Comparison of ENCODE assay signal across 8 cellular contexts in the genomic region with DNA sequence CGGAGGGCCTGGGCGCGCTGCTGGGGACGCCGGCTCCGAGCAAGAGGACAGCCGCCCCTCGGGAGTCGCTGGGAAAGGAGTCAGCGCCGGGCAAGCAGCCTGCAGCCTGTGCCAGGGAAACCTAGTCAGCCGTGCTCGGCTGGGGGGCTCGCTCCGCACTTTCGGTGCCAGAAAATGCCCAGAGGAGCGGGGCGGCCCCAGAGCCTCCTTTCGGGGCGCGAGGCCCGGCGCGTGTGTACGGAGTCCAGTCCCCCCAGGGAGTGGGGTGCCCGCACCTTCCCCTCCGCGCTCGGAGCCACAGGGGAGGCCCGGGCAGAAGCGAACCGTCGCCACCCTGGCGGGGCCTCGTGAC.
DNase-seq lines count a peak whose midpoint lies in the region; ATAC-seq and TF ChIP-seq lines count a peak whose summit lies in the region.

No MANE protein-coding gene starts in this region.

- ATAC-seq in activated CD8-positive, alpha-beta memory T cell treated with anti-CD3 and anti-CD28 coated beads, Interleukin-2, amount 10 ng/mL, durations not matched to agents 7 days and 5 days = no peak
- ATAC-seq in HG03280 (IDR thresholded peaks at IDR 0.05; ENCODE audit: unreplicated experiment) = no peak
- no peak for ATAC-seq in HG02610 (IDR thresholded peaks at IDR 0.05; ENCODE audit: unreplicated experiment)

- dilution Hi-C loops in mammary epithelial cell (cut with HindIII; ENCODE audit: low sequenced_read_pairs) = no loop called here

- no peak for TF ChIP-seq RAD21 in liver (IDR thresholded peaks at IDR 0.05)

- peaks cover 17% of the 10 kb centered on the region for H3K27me3 Mint-ChIP-seq in activated CD8-positive, alpha-beta memory T cell treated with anti-CD3 and anti-CD28 coated beads, Interleukin-2, amount 10 ng/mL, durations not matched to agents 7 days and 5 days

- H3K4me1 Mint-ChIP-seq in activated CD8-positive, alpha-beta memory T cell treated with anti-CD3 and anti-CD28 coated beads, Interleukin-2, amount 10 ng/mL, durations not matched to agents 7 days and 5 days = peaks cover 27% of the 10 kb centered on the region

- H3K36me3 ChIP-seq in mammary epithelial cell (ENCODE audit: insufficient read depth, low read length) (no peaks in the 10 kb centered on the region), liver (ENCODE audit: control insufficient read depth in 4 of 4, insufficient read depth in 3 of 4, low read depth in 1 of 4, low read length in 3 of 4) (no peaks in the 10 kb centered on the region), testis (ENCODE audit: low read depth, missing control alignments) (no peaks in the 10 kb centered on the region)

- BruUV-seq in mammary epithelial cell (replicated peaks; lab: Mats Ljungman, UMichigan) = no TSS peak

- H2AFZ ChIP-seq in mammary epithelial cell (ENCODE audit: low read depth, low read length) = peak overlapping the region; percentile 69

- WGBS in mammary epithelial cell (ENCODE audit: low coverage, missing lambda C conversion rate) = 24% methylated on average over 4 of the region's 35 CpGs
- WGBS in liver = under 1% methylated on average over 35 of the region's 35 CpGs
- WGBS in testis, 2 donors = 0% methylated on average over 7 to 24 of the region's 35 CpGs

- peaks cover 8% of the 10 kb centered on the region for H3K27me3 ChIP-seq in mammary epithelial cell (ENCODE audit: insufficient read depth, low read length)
- H3K27me3 ChIP-seq in liver (ENCODE audit: control insufficient read depth in 4 of 4, insufficient read depth in 4 of 4, low read length in 3 of 4) = no peaks in the 10 kb centered on the region
- H3K27me3 ChIP-seq in testis = no peaks in the 10 kb centered on the region

- TF ChIP-seq CTCF in mammary epithelial cell (conservative IDR thresholded peaks at IDR 0.05 in 1 of 2, IDR thresholded peaks at IDR 0.05 in 1 of 2; ENCODE audit: extremely low read depth in 1 of 2, insufficient read depth in 1 of 2, low read depth in 1 of 2, low read length in 2 of 2) = no peak
- no peak for TF ChIP-seq CTCF in liver (IDR thresholded peaks at IDR 0.05; ENCODE audit: low read depth, low read length, missing input control)
- TF ChIP-seq CTCF in testis (IDR thresholded peaks at IDR 0.05) = no peak

- H3K4me1 ChIP-seq in mammary epithelial cell (ENCODE audit: insufficient read depth, low read length) = peaks cover 15% of the 10 kb centered on the region
- peaks cover 3 to 24% (median 11%) of the 10 kb centered on the region in 4 donors for H3K4me1 ChIP-seq in liver (ENCODE audit: control insufficient read depth in 4 of 4, insufficient read depth in 4 of 4, low read length in 3 of 4)
- peaks cover 8% of the 10 kb centered on the region for H3K4me1 ChIP-seq in testis

- H3K4me3 ChIP-seq in mammary epithelial cell (replicated peaks in 1 of 3; ENCODE audit: insufficient read depth in 1 of 3, low read depth in 2 of 3, low read length in 3 of 3) (peak overlapping the region; percentile 31 to 42 (median 41)), liver (ENCODE audit: low read depth in 1 of 3, low read length in 3 of 3) (peak overlapping the region; percentile 39 to 82 (median 71)), testis (peak overlapping the region; percentile 65 to 67)

- H4K20me1 ChIP-seq in mammary epithelial cell (ENCODE audit: insufficient read depth, low read length) = no peaks in the 10 kb centered on the region

- CTCF ChIA-PET in activated CD8-positive, alpha-beta memory T cell treated with anti-CD3 and anti-CD28 coated beads, Interleukin-2, amount 10 ng/mL, durations not matched to agents 7 days and 5 days (lab: Charles Lee) = interaction anchor here (2.0 kb wide), 1 partner anchor 23 kb away, joined by 7 read pairs; no protein-coding TSS in a partner anchor
- CTCF ChIA-PET in mammary epithelial cell (lab: Charles Lee; ENCODE audit: low non-redundant PET) = no interaction called here

- H3K36me3 Mint-ChIP-seq in activated CD8-positive, alpha-beta memory T cell treated with anti-CD3 and anti-CD28 coated beads, Interleukin-2, amount 10 ng/mL, durations not matched to agents 7 days and 5 days = peaks cover 4% of the 10 kb centered on the region

- H3K9me3 ChIP-seq in mammary epithelial cell (replicated peaks; ENCODE audit: insufficient read depth, low read length) = no peaks in the 10 kb centered on the region
- H3K9me3 ChIP-seq in liver (ENCODE audit: control insufficient read depth in 4 of 4, low read length in 3 of 4) = no peaks in the 10 kb centered on the region
- no peaks in the 10 kb centered on the region for H3K9me3 ChIP-seq in testis

- peak overlapping the region; percentile 97 for H3K4me3 Mint-ChIP-seq in activated CD8-positive, alpha-beta memory T cell treated with anti-CD3 and anti-CD28 coated beads, Interleukin-2, amount 10 ng/mL, durations not matched to agents 7 days and 5 days

- intact Hi-C loops in mammary epithelial cell (cut with micrococcal nuclease) (no loop called here), testis (cut with DNase I; ENCODE audit: low total_unique reads) (no loop called here)

- H3K9me3 Mint-ChIP-seq in activated CD8-positive, alpha-beta memory T cell treated with anti-CD3 and anti-CD28 coated beads, Interleukin-2, amount 10 ng/mL, durations not matched to agents 7 days and 5 days (ENCODE audit: low read depth) = no peaks in the 10 kb centered on the region

- H3K27ac Mint-ChIP-seq in activated CD8-positive, alpha-beta memory T cell treated with anti-CD3 and anti-CD28 coated beads, Interleukin-2, amount 10 ng/mL, durations not matched to agents 7 days and 5 days = no peak overlapping the region

- no peak for DNase-seq in activated CD8-positive, alpha-beta memory T cell treated with anti-CD3 and anti-CD28 coated beads, Interleukin-2, amount 10 ng/mL, durations not matched to agents 7 days and 5 days
- DNase-seq in activated CD8-positive, alpha-beta memory T cell treated with anti-CD3 and anti-CD28 coated beads, Interleukin-2, amount 50 U/mL, for 4 hours = no peak
- peak; percentile 71 for DNase-seq in HuH-7 (ENCODE audit: low spot score)
- peak; percentile 12 for DNase-seq in mammary epithelial cell
- DNase-seq in testis = no peak

- peak overlapping the region; percentile 95 for H3K4me2 ChIP-seq in mammary epithelial cell (ENCODE audit: insufficient read depth, low read depth, low read length)

- no peak overlapping the region for H3K27ac ChIP-seq in mammary epithelial cell (ENCODE audit: insufficient read depth, low read depth, low read length)
- peak overlapping the region; percentile 97 to 99 for H3K27ac ChIP-seq in liver (ENCODE audit: low read depth in 1 of 2, low read length in 2 of 2)
- H3K27ac ChIP-seq in testis = peak overlapping the region; percentile 80 to 81

- in situ Hi-C loops in mammary epithelial cell (cut with MboI; ENCODE audit: low sequenced_read_pairs in 2 of 2) = no loop called here

- H3K79me2 ChIP-seq in mammary epithelial cell (ENCODE audit: insufficient read depth, low read length) = no peaks in the 10 kb centered on the region

- no peak for TF ChIP-seq POLR2A in testis (IDR thresholded peaks at IDR 0.05)

- no peak overlapping the region for H3K9ac ChIP-seq in mammary epithelial cell (ENCODE audit: insufficient read depth, low read length)
- peak overlapping the region; percentile 85 to 96 for H3K9ac ChIP-seq in liver (ENCODE audit: low read depth in 1 of 2, low read length in 2 of 2)

TF ChIP-seq in liver, 16 proteins besides CTCF, POLR2A, EP300 and RAD21 (continues in another document):
- TF ChIP-seq, protein P1, sequence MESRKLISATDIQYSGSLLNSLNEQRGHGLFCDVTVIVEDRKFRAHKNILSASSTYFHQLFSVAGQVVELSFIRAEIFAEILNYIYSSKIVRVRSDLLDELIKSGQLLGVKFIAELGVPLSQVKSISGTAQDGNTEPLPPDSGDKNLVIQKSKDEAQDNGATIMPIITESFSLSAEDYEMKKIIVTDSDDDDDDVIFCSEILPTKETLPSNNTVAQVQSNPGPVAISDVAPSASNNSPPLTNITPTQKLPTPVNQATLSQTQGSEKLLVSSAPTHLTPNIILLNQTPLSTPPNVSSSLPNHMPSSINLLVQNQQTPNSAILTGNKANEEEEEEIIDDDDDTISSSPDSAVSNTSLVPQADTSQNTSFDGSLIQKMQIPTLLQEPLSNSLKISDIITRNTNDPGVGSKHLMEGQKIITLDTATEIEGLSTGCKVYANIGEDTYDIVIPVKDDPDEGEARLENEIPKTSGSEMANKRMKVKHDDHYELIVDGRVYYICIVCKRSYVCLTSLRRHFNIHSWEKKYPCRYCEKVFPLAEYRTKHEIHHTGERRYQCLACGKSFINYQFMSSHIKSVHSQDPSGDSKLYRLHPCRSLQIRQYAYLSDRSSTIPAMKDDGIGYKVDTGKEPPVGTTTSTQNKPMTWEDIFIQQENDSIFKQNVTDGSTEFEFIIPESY (IDR thresholded peaks at IDR 0.05) = no peak
- no peak for TF ChIP-seq NR2F2 (IDR thresholded peaks at IDR 0.05)
- TF ChIP-seq TAF1 (conservative IDR thresholded peaks at IDR 0.05) = no peak
- TF ChIP-seq, protein P2, sequence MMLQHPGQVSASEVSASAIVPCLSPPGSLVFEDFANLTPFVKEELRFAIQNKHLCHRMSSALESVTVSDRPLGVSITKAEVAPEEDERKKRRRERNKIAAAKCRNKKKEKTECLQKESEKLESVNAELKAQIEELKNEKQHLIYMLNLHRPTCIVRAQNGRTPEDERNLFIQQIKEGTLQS (IDR thresholded peaks at IDR 0.05) = no peak
- no peak for TF ChIP-seq JUND (IDR thresholded peaks at IDR 0.05)
- TF ChIP-seq FOXA1 (IDR thresholded peaks at IDR 0.05) = no peak

Comparison
In these comparisons a context has a peak if more than half of its experiments do, and no peak if none do; other contexts are left out.
1. DNase-seq: peak in HuH-7 (single experiment) and mammary epithelial cell (single experiment); none in activated CD8-positive, alpha-beta memory T cell treated with anti-CD3 and anti-CD28 coated beads, Interleukin-2, amount 10 ng/mL, durations not matched to agents 7 days and 5 days (single experiment), activated CD8-positive, alpha-beta memory T cell treated with anti-CD3 and anti-CD28 coated beads, Interleukin-2, amount 50 U/mL, for 4 hours (single experiment) and testis (single experiment).
2. Peak in every context shown above with its lines, with median percentiles within 50 percentile points of each other: H3K4me3 ChIP-seq.